Comparison of ENCODE assay signal across 1 cellular context in the genomic region with DNA sequence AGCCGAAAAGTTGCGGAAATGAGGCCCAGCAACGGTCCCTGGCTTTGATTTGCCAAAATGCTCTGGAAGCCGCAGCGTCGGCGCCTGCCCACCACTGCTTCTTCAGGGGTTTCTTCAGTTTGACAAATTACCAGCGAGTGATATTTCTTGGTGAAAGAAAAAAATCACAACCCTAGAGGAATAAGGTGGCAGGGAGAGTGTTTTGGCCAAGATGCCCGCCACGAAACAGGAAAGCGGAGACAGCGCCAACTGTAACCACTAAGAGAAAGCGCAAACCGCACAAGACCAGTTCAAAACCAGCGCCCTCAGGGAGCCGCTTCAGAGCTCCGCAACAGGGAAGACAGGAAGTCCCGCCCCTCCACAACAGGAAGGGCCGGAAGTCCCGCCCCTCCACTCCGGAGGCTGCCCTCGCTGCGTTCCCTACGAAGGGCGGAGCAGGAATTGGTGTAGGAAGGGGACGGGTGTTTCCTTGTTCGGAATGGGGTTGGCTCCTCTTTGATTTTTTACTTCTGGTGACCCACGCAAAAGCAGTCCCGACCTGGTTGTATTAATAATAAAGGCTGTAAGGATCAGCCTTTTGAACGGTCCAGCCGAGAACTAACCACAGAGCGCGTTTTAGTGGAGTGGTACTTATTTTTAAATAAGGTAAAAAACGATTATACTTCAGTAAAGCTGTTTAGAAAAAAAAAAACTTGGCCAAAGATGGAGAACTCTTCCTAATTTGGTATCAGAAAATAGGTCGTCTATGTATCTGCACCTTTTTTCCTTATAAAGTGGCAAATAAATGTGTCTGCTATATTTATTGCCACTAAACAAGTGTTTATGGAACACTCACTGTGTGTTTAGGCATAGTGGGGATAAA.
TF ChIP-seq lines count a peak whose summit lies in the region.

A gene with protein sequence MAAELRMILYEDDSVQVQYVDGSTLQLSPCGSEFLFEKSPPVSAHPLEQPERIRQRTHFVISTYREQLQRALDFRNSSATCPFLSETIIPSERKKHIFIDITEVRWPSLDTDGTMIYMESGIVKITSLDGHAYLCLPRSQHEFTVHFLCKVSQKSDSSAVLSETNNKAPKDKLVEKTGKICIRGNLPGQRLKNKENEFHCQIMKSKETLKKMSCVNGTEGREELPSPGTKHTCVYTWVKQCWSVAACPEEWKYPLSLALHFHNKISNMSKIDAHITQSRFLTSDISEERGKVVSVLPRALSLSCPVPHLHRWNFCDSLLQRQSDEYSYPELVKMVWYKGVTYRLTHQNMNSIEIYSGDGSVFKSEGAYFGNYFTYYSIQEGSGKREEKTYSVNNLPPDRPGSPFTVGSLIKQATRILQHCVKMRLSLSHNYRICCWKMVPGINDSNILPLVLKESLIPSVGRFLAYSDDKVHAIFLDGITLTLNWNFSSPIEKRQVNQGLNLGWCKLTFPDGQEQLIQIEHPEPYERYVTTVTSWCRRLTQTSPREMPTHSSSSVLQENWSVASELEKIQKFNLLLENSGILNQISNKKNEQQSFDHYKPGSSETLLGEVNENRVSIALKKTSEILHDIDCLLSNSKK (minus strand): TSS at position 333 of the 862 bp plus-strand sequence. CDS start 5,809 bp downstream, outside the sequence.

TF ChIP-seq in HepG2, 621 proteins besides CTCF, POLR2A, EP300 and RAD21 (continued from another document and continues in another):
- no peak for TF ChIP-seq EZH2 (conservative IDR thresholded peaks at IDR 0.05; ENCODE audit: low read depth, low read length)
- TF ChIP-seq, protein P1, sequence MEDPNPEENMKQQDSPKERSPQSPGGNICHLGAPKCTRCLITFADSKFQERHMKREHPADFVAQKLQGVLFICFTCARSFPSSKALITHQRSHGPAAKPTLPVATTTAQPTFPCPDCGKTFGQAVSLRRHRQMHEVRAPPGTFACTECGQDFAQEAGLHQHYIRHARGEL (CRISPR knock-in tag; IDR thresholded peaks at IDR 0.05) = 0 out of 2 replicates have a peak, but pooled peaks have one; percentile 44
- TF ChIP-seq NAIF1 (CRISPR knock-in tag; IDR thresholded peaks at IDR 0.05; ENCODE audit: borderline replicate concordance) = peak; percentile 77; the same call in 1 of the 2 replicates
- TF ChIP-seq, protein P2, sequence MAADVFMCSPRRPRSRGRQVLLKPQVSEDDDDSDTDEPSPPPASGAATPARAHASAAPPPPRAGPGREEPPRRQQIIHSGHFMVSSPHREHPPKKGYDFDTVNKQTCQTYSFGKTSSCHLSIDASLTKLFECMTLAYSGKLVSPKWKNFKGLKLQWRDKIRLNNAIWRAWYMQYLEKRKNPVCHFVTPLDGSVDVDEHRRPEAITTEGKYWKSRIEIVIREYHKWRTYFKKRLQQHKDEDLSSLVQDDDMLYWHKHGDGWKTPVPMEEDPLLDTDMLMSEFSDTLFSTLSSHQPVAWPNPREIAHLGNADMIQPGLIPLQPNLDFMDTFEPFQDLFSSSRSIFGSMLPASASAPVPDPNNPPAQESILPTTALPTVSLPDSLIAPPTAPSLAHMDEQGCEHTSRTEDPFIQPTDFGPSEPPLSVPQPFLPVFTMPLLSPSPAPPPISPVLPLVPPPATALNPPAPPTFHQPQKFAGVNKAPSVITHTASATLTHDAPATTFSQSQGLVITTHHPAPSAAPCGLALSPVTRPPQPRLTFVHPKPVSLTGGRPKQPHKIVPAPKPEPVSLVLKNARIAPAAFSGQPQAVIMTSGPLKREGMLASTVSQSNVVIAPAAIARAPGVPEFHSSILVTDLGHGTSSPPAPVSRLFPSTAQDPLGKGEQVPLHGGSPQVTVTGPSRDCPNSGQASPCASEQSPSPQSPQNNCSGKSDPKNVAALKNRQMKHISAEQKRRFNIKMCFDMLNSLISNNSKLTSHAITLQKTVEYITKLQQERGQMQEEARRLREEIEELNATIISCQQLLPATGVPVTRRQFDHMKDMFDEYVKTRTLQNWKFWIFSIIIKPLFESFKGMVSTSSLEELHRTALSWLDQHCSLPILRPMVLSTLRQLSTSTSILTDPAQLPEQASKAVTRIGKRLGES (CRISPR knock-in tag; IDR thresholded peaks at IDR 0.05; ENCODE audit: borderline replicate concordance) = no peak
- peak; percentile 78 for TF ChIP-seq ZNF350 (CRISPR knock-in tag; IDR thresholded peaks at IDR 0.05; ENCODE audit: borderline replicate concordance, low read depth)
- no peak for TF ChIP-seq ZNF569 (CRISPR knock-in tag; IDR thresholded peaks at IDR 0.05; ENCODE audit: borderline replicate concordance)
- TF ChIP-seq HHEX (CRISPR knock-in tag; IDR thresholded peaks at IDR 0.05) = no peak
- TF ChIP-seq ZNF790 (CRISPR knock-in tag; IDR thresholded peaks at IDR 0.05; ENCODE audit: borderline replicate concordance) = no peak
- TF ChIP-seq, protein P3, sequence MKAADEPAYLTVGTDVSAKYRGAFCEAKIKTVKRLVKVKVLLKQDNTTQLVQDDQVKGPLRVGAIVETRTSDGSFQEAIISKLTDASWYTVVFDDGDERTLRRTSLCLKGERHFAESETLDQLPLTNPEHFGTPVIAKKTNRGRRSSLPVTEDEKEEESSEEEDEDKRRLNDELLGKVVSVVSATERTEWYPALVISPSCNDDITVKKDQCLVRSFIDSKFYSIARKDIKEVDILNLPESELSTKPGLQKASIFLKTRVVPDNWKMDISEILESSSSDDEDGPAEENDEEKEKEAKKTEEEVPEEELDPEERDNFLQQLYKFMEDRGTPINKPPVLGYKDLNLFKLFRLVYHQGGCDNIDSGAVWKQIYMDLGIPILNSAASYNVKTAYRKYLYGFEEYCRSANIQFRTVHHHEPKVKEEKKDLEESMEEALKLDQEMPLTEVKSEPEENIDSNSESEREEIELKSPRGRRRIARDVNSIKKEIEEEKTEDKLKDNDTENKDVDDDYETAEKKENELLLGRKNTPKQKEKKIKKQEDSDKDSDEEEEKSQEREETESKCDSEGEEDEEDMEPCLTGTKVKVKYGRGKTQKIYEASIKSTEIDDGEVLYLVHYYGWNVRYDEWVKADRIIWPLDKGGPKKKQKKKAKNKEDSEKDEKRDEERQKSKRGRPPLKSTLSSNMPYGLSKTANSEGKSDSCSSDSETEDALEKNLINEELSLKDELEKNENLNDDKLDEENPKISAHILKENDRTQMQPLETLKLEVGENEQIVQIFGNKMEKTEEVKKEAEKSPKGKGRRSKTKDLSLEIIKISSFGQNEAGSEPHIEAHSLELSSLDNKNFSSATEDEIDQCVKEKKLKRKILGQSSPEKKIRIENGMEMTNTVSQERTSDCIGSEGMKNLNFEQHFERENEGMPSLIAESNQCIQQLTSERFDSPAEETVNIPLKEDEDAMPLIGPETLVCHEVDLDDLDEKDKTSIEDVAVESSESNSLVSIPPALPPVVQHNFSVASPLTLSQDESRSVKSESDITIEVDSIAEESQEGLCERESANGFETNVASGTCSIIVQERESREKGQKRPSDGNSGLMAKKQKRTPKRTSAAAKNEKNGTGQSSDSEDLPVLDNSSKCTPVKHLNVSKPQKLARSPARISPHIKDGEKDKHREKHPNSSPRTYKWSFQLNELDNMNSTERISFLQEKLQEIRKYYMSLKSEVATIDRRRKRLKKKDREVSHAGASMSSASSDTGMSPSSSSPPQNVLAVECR (CRISPR knock-in tag; IDR thresholded peaks at IDR 0.05; ENCODE audit: borderline replicate concordance) = peak; percentile 95
- TF ChIP-seq ZNF883 (CRISPR knock-in tag; IDR thresholded peaks at IDR 0.05; ENCODE audit: not compliant biosample characterization) = no peak
- no peak for TF ChIP-seq NRL (CRISPR knock-in tag; IDR thresholded peaks at IDR 0.05; ENCODE audit: borderline replicate concordance)
- no peak for TF ChIP-seq ZNF572 (CRISPR knock-in tag; IDR thresholded peaks at IDR 0.05)
- no peak for TF ChIP-seq ZSCAN12 (CRISPR knock-in tag; IDR thresholded peaks at IDR 0.05)
- no peak for TF ChIP-seq CBX2 (IDR thresholded peaks at IDR 0.05; ENCODE audit: low read depth, low read length)
- no peak for TF ChIP-seq CBX2 (CRISPR knock-in tag; IDR thresholded peaks at IDR 0.05; ENCODE audit: low read depth)
- no peak for TF ChIP-seq NR3C1 (CRISPR knock-in tag; IDR thresholded peaks at IDR 0.05)
- no peak for TF ChIP-seq HOXA9 (CRISPR knock-in tag; IDR thresholded peaks at IDR 0.05; ENCODE audit: borderline replicate concordance)
- peak; percentile 73 for TF ChIP-seq TAF1 (CRISPR knock-in tag; IDR thresholded peaks at IDR 0.05)
- no peak for TF ChIP-seq SRF (IDR thresholded peaks at IDR 0.05; ENCODE audit: low read depth, low read length)
- no peak for TF ChIP-seq HDAC6 (IDR thresholded peaks at IDR 0.05; ENCODE audit: low read depth, low read length)
- no peak for TF ChIP-seq ZNF138 (CRISPR knock-in tag; IDR thresholded peaks at IDR 0.05; ENCODE audit: low read depth)
- TF ChIP-seq NFE2L1 (CRISPR knock-in tag; IDR thresholded peaks at IDR 0.05; ENCODE audit: borderline replicate concordance) = no peak
- no peak for TF ChIP-seq ZNF460 (CRISPR knock-in tag; IDR thresholded peaks at IDR 0.05; ENCODE audit: borderline replicate concordance)
- TF ChIP-seq, protein P4, sequence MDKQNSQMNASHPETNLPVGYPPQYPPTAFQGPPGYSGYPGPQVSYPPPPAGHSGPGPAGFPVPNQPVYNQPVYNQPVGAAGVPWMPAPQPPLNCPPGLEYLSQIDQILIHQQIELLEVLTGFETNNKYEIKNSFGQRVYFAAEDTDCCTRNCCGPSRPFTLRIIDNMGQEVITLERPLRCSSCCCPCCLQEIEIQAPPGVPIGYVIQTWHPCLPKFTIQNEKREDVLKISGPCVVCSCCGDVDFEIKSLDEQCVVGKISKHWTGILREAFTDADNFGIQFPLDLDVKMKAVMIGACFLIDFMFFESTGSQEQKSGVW (CRISPR knock-in tag; IDR thresholded peaks at IDR 0.05; ENCODE audit: borderline replicate concordance) = no peak
- TF ChIP-seq, protein P5, sequence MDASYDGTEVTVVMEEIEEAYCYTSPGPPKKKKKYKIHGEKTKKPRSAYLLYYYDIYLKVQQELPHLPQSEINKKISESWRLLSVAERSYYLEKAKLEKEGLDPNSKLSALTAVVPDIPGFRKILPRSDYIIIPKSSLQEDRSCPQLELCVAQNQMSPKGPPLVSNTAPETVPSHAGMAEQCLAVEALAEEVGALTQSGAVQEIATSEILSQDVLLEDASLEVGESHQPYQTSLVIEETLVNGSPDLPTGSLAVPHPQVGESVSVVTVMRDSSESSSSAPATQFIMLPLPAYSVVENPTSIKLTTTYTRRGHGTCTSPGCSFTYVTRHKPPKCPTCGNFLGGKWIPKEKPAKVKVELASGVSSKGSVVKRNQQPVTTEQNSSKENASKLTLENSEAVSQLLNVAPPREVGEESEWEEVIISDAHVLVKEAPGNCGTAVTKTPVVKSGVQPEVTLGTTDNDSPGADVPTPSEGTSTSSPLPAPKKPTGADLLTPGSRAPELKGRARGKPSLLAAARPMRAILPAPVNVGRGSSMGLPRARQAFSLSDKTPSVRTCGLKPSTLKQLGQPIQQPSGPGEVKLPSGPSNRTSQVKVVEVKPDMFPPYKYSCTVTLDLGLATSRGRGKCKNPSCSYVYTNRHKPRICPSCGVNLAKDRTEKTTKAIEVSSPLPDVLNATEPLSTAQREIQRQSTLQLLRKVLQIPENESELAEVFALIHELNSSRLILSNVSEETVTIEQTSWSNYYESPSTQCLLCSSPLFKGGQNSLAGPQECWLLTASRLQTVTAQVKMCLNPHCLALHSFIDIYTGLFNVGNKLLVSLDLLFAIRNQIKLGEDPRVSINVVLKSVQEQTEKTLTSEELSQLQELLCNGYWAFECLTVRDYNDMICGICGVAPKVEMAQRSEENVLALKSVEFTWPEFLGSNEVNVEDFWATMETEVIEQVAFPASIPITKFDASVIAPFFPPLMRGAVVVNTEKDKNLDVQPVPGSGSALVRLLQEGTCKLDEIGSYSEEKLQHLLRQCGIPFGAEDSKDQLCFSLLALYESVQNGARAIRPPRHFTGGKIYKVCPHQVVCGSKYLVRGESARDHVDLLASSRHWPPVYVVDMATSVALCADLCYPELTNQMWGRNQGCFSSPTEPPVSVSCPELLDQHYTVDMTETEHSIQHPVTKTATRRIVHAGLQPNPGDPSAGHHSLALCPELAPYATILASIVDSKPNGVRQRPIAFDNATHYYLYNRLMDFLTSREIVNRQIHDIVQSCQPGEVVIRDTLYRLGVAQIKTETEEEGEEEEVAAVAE (CRISPR knock-in tag; IDR thresholded peaks at IDR 0.05; ENCODE audit: borderline replicate concordance) = no peak
- TF ChIP-seq, protein P6, sequence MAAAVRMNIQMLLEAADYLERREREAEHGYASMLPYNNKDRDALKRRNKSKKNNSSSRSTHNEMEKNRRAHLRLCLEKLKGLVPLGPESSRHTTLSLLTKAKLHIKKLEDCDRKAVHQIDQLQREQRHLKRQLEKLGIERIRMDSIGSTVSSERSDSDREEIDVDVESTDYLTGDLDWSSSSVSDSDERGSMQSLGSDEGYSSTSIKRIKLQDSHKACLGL (CRISPR knock-in tag; IDR thresholded peaks at IDR 0.05) = peak; percentile 78; the same call in 1 of the 2 replicates
- peak; percentile 95 for TF ChIP-seq SP2 (CRISPR knock-in tag; IDR thresholded peaks at IDR 0.05)
- TF ChIP-seq ZSCAN29 (CRISPR knock-in tag; conservative IDR thresholded peaks at IDR 0.05) = peak; percentile 65; the same call in 1 of the 2 replicates
- TF ChIP-seq HCFC1 (IDR thresholded peaks at IDR 0.05; ENCODE audit: low read depth, low read length) = peak; percentile 34; the same call in 1 of the 2 replicates
- no peak for TF ChIP-seq TBP (CRISPR knock-in tag; IDR thresholded peaks at IDR 0.05)
- TF ChIP-seq ZNF10 (CRISPR knock-in tag; IDR thresholded peaks at IDR 0.05; ENCODE audit: borderline replicate concordance, low read depth) = no peak
- TF ChIP-seq, protein P7, sequence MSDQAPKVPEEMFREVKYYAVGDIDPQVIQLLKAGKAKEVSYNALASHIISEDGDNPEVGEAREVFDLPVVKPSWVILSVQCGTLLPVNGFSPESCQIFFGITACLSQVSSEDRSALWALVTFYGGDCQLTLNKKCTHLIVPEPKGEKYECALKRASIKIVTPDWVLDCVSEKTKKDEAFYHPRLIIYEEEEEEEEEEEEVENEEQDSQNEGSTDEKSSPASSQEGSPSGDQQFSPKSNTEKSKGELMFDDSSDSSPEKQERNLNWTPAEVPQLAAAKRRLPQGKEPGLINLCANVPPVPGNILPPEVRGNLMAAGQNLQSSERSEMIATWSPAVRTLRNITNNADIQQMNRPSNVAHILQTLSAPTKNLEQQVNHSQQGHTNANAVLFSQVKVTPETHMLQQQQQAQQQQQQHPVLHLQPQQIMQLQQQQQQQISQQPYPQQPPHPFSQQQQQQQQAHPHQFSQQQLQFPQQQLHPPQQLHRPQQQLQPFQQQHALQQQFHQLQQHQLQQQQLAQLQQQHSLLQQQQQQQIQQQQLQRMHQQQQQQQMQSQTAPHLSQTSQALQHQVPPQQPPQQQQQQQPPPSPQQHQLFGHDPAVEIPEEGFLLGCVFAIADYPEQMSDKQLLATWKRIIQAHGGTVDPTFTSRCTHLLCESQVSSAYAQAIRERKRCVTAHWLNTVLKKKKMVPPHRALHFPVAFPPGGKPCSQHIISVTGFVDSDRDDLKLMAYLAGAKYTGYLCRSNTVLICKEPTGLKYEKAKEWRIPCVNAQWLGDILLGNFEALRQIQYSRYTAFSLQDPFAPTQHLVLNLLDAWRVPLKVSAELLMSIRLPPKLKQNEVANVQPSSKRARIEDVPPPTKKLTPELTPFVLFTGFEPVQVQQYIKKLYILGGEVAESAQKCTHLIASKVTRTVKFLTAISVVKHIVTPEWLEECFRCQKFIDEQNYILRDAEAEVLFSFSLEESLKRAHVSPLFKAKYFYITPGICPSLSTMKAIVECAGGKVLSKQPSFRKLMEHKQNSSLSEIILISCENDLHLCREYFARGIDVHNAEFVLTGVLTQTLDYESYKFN (CRISPR knock-in tag; conservative IDR thresholded peaks at IDR 0.05) = peak; percentile 1
- TF ChIP-seq, protein P8, sequence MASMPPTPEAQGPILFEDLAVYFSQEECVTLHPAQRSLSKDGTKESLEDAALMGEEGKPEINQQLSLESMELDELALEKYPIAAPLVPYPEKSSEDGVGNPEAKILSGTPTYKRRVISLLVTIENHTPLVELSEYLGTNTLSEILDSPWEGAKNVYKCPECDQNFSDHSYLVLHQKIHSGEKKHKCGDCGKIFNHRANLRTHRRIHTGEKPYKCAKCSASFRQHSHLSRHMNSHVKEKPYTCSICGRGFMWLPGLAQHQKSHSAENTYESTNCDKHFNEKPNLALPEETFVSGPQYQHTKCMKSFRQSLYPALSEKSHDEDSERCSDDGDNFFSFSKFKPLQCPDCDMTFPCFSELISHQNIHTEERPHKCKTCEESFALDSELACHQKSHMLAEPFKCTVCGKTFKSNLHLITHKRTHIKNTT (CRISPR knock-in tag; IDR thresholded peaks at IDR 0.05) = no peak
- TF ChIP-seq SMAD1 (CRISPR knock-in tag; IDR thresholded peaks at IDR 0.05; ENCODE audit: borderline replicate concordance, low read depth) = no peak
